1 cellular context compared by ENCODE assay signal in the genomic region with DNA sequence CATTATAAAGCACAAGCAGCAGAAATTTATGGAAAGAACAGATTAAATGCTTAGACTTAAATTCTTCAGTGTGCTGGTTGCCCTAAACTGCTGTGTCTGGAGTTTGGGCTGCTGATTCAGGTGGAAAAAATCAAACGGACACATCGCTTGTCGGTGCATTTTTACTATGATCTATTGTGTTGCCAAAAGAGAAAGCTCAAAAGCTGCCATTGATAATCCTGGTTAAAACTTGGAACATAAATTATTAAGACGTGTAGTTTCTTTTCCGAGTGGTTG.
TF ChIP-seq lines count a peak whose summit lies in the region.

No MANE protein-coding gene starts in this region.

TF ChIP-seq in GM12878, 131 proteins besides CTCF, POLR2A, EP300 and RAD21 (continued from another document):
- TF ChIP-seq WRNIP1 (IDR thresholded peaks at IDR 0.05; ENCODE audit: borderline replicate concordance, low read depth, low read length), result no peak
- no peak for TF ChIP-seq KLF5 (IDR thresholded peaks at IDR 0.05; ENCODE audit: partially characterized antibody)
- TF ChIP-seq RB1 (IDR thresholded peaks at IDR 0.05; ENCODE audit: borderline replicate concordance), result no peak
- TF ChIP-seq, protein P1, sequence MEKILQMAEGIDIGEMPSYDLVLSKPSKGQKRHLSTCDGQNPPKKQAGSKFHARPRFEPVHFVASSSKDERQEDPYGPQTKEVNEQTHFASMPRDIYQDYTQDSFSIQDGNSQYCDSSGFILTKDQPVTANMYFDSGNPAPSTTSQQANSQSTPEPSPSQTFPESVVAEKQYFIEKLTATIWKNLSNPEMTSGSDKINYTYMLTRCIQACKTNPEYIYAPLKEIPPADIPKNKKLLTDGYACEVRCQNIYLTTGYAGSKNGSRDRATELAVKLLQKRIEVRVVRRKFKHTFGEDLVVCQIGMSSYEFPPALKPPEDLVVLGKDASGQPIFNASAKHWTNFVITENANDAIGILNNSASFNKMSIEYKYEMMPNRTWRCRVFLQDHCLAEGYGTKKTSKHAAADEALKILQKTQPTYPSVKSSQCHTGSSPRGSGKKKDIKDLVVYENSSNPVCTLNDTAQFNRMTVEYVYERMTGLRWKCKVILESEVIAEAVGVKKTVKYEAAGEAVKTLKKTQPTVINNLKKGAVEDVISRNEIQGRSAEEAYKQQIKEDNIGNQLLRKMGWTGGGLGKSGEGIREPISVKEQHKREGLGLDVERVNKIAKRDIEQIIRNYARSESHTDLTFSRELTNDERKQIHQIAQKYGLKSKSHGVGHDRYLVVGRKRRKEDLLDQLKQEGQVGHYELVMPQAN (conservative IDR thresholded peaks at IDR 0.05), result no peak
- TF ChIP-seq, protein P2, sequence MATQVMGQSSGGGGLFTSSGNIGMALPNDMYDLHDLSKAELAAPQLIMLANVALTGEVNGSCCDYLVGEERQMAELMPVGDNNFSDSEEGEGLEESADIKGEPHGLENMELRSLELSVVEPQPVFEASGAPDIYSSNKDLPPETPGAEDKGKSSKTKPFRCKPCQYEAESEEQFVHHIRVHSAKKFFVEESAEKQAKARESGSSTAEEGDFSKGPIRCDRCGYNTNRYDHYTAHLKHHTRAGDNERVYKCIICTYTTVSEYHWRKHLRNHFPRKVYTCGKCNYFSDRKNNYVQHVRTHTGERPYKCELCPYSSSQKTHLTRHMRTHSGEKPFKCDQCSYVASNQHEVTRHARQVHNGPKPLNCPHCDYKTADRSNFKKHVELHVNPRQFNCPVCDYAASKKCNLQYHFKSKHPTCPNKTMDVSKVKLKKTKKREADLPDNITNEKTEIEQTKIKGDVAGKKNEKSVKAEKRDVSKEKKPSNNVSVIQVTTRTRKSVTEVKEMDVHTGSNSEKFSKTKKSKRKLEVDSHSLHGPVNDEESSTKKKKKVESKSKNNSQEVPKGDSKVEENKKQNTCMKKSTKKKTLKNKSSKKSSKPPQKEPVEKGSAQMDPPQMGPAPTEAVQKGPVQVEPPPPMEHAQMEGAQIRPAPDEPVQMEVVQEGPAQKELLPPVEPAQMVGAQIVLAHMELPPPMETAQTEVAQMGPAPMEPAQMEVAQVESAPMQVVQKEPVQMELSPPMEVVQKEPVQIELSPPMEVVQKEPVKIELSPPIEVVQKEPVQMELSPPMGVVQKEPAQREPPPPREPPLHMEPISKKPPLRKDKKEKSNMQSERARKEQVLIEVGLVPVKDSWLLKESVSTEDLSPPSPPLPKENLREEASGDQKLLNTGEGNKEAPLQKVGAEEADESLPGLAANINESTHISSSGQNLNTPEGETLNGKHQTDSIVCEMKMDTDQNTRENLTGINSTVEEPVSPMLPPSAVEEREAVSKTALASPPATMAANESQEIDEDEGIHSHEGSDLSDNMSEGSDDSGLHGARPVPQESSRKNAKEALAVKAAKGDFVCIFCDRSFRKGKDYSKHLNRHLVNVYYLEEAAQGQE (IDR thresholded peaks at IDR 0.05; ENCODE audit: low read depth, low read length), result no peak
